Comparison of ENCODE assay signal across 1 cellular context in the genomic region with DNA sequence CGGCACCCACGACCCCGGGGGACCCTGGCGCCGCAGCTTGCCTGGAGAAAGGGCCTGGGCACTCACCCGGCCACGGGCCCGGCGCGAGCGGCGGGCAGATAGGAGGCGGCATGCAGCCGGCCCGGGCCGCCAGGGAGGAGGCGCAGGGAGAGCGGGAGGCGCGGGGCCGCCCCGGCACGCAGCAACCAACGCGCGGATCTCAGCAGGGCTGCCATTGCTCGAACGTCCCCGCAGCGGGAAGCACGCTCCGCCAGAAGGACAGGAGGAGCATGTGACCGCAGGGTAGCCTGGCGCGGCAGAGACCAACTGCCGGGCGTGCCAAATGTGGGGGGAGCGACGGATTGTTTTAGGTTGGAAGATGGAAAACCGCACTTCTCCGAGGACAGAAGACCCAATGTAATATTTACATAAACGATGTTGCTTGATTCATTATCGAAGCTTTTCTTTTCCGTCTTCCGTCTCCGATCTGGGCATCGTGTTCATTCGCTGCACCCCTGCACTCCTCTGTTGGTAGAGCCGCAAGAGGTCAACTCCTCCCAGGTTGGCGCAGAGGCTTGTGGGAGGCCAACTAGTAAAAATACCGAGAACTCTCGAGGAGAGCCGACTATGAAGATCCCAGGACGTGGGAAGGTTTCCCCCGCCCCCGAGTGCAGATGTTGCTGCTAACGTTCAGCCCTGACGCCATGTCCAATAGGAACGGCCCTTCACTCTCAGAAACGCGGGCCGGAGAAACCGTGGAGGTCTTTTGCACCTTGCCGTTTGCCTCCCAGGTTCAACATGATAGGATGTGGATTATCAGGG.
TF ChIP-seq lines count a peak whose summit lies in the region.

A gene (minus strand): TSS at position 257 of the 801 bp plus-strand sequence. CDS start 42 bp downstream, at position 215.

TF ChIP-seq in HepG2, 621 proteins besides CTCF, POLR2A, EP300 and RAD21 (continued from another document and continues in another):
- TF ChIP-seq, protein P1, sequence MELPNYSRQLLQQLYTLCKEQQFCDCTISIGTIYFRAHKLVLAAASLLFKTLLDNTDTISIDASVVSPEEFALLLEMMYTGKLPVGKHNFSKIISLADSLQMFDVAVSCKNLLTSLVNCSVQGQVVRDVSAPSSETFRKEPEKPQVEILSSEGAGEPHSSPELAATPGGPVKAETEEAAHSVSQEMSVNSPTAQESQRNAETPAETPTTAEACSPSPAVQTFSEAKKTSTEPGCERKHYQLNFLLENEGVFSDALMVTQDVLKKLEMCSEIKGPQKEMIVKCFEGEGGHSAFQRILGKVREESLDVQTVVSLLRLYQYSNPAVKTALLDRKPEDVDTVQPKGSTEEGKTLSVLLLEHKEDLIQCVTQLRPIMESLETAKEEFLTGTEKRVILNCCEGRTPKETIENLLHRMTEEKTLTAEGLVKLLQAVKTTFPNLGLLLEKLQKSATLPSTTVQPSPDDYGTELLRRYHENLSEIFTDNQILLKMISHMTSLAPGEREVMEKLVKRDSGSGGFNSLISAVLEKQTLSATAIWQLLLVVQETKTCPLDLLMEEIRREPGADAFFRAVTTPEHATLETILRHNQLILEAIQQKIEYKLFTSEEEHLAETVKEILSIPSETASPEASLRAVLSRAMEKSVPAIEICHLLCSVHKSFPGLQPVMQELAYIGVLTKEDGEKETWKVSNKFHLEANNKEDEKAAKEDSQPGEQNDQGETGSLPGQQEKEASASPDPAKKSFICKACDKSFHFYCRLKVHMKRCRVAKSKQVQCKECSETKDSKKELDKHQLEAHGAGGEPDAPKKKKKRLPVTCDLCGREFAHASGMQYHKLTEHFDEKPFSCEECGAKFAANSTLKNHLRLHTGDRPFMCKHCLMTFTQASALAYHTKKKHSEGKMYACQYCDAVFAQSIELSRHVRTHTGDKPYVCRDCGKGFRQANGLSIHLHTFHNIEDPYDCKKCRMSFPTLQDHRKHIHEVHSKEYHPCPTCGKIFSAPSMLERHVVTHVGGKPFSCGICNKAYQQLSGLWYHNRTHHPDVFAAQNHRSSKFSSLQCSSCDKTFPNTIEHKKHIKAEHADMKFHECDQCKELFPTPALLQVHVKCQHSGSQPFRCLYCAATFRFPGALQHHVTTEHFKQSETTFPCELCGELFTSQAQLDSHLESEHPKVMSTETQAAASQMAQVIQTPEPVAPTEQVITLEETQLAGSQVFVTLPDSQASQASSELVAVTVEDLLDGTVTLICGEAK (IDR thresholded peaks at IDR 0.05): no peak
- TF ChIP-seq, protein P1 (CRISPR knock-in tag; IDR thresholded peaks at IDR 0.05): peak; percentile 72; the same call in 1 of the 2 replicates
- TF ChIP-seq ZFYVE20 (CRISPR knock-in tag; IDR thresholded peaks at IDR 0.05; ENCODE audit: borderline replicate concordance, low read depth): peak; percentile 95; the same call in 1 of the 2 replicates
- 0 out of 2 replicates have a peak, but pooled peaks have one; percentile 22 for TF ChIP-seq NCOA1 (CRISPR knock-in tag; IDR thresholded peaks at IDR 0.05)
- peak; percentile 92 for TF ChIP-seq YY1 (IDR thresholded peaks at IDR 0.05; ENCODE audit: insufficient read depth, insufficient replicate concordance, low read depth, low read length)
- TF ChIP-seq, protein P2, sequence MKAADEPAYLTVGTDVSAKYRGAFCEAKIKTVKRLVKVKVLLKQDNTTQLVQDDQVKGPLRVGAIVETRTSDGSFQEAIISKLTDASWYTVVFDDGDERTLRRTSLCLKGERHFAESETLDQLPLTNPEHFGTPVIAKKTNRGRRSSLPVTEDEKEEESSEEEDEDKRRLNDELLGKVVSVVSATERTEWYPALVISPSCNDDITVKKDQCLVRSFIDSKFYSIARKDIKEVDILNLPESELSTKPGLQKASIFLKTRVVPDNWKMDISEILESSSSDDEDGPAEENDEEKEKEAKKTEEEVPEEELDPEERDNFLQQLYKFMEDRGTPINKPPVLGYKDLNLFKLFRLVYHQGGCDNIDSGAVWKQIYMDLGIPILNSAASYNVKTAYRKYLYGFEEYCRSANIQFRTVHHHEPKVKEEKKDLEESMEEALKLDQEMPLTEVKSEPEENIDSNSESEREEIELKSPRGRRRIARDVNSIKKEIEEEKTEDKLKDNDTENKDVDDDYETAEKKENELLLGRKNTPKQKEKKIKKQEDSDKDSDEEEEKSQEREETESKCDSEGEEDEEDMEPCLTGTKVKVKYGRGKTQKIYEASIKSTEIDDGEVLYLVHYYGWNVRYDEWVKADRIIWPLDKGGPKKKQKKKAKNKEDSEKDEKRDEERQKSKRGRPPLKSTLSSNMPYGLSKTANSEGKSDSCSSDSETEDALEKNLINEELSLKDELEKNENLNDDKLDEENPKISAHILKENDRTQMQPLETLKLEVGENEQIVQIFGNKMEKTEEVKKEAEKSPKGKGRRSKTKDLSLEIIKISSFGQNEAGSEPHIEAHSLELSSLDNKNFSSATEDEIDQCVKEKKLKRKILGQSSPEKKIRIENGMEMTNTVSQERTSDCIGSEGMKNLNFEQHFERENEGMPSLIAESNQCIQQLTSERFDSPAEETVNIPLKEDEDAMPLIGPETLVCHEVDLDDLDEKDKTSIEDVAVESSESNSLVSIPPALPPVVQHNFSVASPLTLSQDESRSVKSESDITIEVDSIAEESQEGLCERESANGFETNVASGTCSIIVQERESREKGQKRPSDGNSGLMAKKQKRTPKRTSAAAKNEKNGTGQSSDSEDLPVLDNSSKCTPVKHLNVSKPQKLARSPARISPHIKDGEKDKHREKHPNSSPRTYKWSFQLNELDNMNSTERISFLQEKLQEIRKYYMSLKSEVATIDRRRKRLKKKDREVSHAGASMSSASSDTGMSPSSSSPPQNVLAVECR (CRISPR knock-in tag; IDR thresholded peaks at IDR 0.05; ENCODE audit: borderline replicate concordance): peak; percentile 96; the same call in 1 of the 2 replicates
- TF ChIP-seq, protein P3, sequence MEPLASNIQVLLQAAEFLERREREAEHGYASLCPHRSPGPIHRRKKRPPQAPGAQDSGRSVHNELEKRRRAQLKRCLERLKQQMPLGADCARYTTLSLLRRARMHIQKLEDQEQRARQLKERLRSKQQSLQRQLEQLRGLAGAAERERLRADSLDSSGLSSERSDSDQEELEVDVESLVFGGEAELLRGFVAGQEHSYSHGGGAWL (CRISPR knock-in tag; IDR thresholded peaks at IDR 0.05): peak; percentile 89
- TF ChIP-seq ZNF326 (CRISPR knock-in tag; IDR thresholded peaks at IDR 0.05; ENCODE audit: borderline replicate concordance): no peak
- TF ChIP-seq ASH2L (IDR thresholded peaks at IDR 0.05; ENCODE audit: insufficient read length, low read depth, low read length): peak; percentile 98
- TF ChIP-seq, protein P4, sequence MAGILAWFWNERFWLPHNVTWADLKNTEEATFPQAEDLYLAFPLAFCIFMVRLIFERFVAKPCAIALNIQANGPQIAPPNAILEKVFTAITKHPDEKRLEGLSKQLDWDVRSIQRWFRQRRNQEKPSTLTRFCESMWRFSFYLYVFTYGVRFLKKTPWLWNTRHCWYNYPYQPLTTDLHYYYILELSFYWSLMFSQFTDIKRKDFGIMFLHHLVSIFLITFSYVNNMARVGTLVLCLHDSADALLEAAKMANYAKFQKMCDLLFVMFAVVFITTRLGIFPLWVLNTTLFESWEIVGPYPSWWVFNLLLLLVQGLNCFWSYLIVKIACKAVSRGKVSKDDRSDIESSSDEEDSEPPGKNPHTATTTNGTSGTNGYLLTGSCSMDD (CRISPR knock-in tag; IDR thresholded peaks at IDR 0.05): no peak
- no peak for TF ChIP-seq MTF2 (CRISPR knock-in tag; IDR thresholded peaks at IDR 0.05; ENCODE audit: borderline replicate concordance)
- TF ChIP-seq BRD4 (CRISPR knock-in tag; IDR thresholded peaks at IDR 0.05): peak; percentile 89; the same call in 1 of the 2 replicates
- peak; percentile 81 for TF ChIP-seq POGZ (CRISPR knock-in tag; IDR thresholded peaks at IDR 0.05)
- TF ChIP-seq ZNF737 (CRISPR knock-in tag; IDR thresholded peaks at IDR 0.05; ENCODE audit: borderline replicate concordance): no peak
- TF ChIP-seq NFYC (CRISPR knock-in tag; IDR thresholded peaks at IDR 0.05): peak; percentile 45
- 0 out of 2 replicates have a peak, but pooled peaks have one; percentile 41 for TF ChIP-seq ZNF180 (CRISPR knock-in tag; IDR thresholded peaks at IDR 0.05; ENCODE audit: borderline replicate concordance, low read depth)
- TF ChIP-seq ZNF644 (CRISPR knock-in tag; IDR thresholded peaks at IDR 0.05; ENCODE audit: low read depth): peak; percentile 6; the same call in 1 of the 2 replicates
- TF ChIP-seq RXRB (CRISPR knock-in tag; IDR thresholded peaks at IDR 0.05; ENCODE audit: borderline replicate concordance): peak; percentile 58
- TF ChIP-seq HNF4A (CRISPR knock-in tag; IDR thresholded peaks at IDR 0.05): 0 out of 2 replicates have a peak, but pooled peaks have one; percentile 21
- TF ChIP-seq ZNF543 (CRISPR knock-in tag; IDR thresholded peaks at IDR 0.05): 0 out of 2 replicates have a peak, but pooled peaks have one; percentile 66
- no peak for TF ChIP-seq THYN1 (CRISPR knock-in tag; IDR thresholded peaks at IDR 0.05; ENCODE audit: borderline replicate concordance, low read depth)
- no peak; the same call in 1 of the 2 replicates for TF ChIP-seq NRL (CRISPR knock-in tag; IDR thresholded peaks at IDR 0.05; ENCODE audit: borderline replicate concordance)
- TF ChIP-seq POLR2G (IDR thresholded peaks at IDR 0.05; ENCODE audit: low read depth, low read length): peak; percentile 96
- TF ChIP-seq YEATS4 (CRISPR knock-in tag; IDR thresholded peaks at IDR 0.05; ENCODE audit: borderline replicate concordance): peak; percentile 94
- TF ChIP-seq ZNF672 (CRISPR knock-in tag; IDR thresholded peaks at IDR 0.05): no peak
- TF ChIP-seq GABPA (IDR thresholded peaks at IDR 0.05; ENCODE audit: low read depth, low read length): no peak
- TF ChIP-seq GABPA (CRISPR knock-in tag; IDR thresholded peaks at IDR 0.05; ENCODE audit: low read depth): peak; percentile 69
- TF ChIP-seq FOXA3 (CRISPR knock-in tag; IDR thresholded peaks at IDR 0.05): peak; percentile 29
- TF ChIP-seq, protein P5, sequence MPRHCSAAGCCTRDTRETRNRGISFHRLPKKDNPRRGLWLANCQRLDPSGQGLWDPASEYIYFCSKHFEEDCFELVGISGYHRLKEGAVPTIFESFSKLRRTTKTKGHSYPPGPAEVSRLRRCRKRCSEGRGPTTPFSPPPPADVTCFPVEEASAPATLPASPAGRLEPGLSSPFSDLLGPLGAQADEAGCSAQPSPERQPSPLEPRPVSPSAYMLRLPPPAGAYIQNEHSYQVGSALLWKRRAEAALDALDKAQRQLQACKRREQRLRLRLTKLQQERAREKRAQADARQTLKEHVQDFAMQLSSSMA (CRISPR knock-in tag; IDR thresholded peaks at IDR 0.05): no peak
- TF ChIP-seq, protein P6, sequence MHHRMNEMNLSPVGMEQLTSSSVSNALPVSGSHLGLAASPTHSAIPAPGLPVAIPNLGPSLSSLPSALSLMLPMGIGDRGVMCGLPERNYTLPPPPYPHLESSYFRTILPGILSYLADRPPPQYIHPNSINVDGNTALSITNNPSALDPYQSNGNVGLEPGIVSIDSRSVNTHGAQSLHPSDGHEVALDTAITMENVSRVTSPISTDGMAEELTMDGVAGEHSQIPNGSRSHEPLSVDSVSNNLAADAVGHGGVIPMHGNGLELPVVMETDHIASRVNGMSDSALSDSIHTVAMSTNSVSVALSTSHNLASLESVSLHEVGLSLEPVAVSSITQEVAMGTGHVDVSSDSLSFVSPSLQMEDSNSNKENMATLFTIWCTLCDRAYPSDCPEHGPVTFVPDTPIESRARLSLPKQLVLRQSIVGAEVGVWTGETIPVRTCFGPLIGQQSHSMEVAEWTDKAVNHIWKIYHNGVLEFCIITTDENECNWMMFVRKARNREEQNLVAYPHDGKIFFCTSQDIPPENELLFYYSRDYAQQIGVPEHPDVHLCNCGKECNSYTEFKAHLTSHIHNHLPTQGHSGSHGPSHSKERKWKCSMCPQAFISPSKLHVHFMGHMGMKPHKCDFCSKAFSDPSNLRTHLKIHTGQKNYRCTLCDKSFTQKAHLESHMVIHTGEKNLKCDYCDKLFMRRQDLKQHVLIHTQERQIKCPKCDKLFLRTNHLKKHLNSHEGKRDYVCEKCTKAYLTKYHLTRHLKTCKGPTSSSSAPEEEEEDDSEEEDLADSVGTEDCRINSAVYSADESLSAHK (CRISPR knock-in tag; IDR thresholded peaks at IDR 0.05; ENCODE audit: borderline replicate concordance): no peak
- TF ChIP-seq KMT2A (CRISPR knock-in tag; IDR thresholded peaks at IDR 0.05): peak; percentile 74
- no peak for TF ChIP-seq SOX13 (IDR thresholded peaks at IDR 0.05)
- peak; percentile 25 to 64; a peak in 1 of 4 replicates for TF ChIP-seq SOX13 (CRISPR knock-in tag; conservative IDR thresholded peaks at IDR 0.05 in 1 of 2, IDR thresholded peaks at IDR 0.05 in 1 of 2)
- no peak for TF ChIP-seq ZNF383 (CRISPR knock-in tag; IDR thresholded peaks at IDR 0.05; ENCODE audit: borderline replicate concordance)
- TF ChIP-seq KLF16 (CRISPR knock-in tag; IDR thresholded peaks at IDR 0.05): peak; percentile 73 to 75; a peak in 3 of 4 replicates
- no peak for TF ChIP-seq CENPT (CRISPR knock-in tag; IDR thresholded peaks at IDR 0.05; ENCODE audit: low read depth)
